6 cellular contexts compared by ENCODE assay signal in the genomic region with DNA sequence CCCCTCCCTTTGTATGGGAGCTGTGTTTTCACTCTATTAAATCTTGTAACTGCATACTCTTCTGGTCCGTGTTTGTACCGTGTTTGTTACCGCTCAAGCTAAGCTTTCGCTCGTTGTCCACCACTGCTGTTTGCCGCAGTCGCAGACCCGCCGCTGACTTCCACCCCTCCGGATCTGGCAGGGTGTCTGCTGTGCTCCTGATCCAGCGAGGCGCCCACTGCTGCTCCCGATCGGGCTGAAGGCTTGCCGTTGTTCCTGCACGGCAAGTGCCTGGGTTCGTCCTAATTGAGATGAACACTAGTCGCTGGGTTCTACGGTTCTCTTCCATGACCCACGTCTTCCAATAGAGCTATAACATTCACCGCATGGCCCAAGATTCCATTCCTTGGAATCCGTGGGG.
"Had no signal": no experiment of that assay in that cellular context is flagged by ENCODE, and none has a peak within 500 bp of the region (broad histone marks: within the 10 kb centered on the region; RNA-seq: fewer than 3 reads in every experiment).

No MANE protein-coding gene starts in this region.

- H3K4me1 Mint-ChIP-seq: IgD-negative memory B cell had no signal

- DNase-seq: IMR-90, KBM-7 had no signal

- H3K27me3 Mint-ChIP-seq: IgD-negative memory B cell had no signal

- ATAC-seq: HepG2, K562 had no signal

- H3K27ac ChIP-seq: HL-60 had no signal

- H3K4me3 ChIP-seq: K562 had no signal

- H3K9me3 Mint-ChIP-seq: IgD-negative memory B cell had no signal
